25 cellular contexts compared by ENCODE assay signal in genomic region chr18:79511271-79511670, GRCh38.
DNase-seq lines count a peak whose midpoint lies in the region; ATAC-seq and TF ChIP-seq lines count a peak whose summit lies in the region.
"Had no signal": no experiment of that assay in that cellular context is flagged by ENCODE, and none has a peak within 500 bp of the region (broad histone marks: within the 10 kb centered on the region; RNA-seq: fewer than 3 reads in every experiment).

No MANE protein-coding gene starts in this region.

- H3K36me3 ChIP-seq in KOPT-K1 (ENCODE audit: insufficient read depth, low read length) (no peaks in the 10 kb centered on the region), spleen (peaks cover 0 to 54% (median 12%) of the 10 kb centered on the region in 6 donors)
- H3K36me3 ChIP-seq: neural progenitor cell had no signal

- H3K27me3 Mint-ChIP-seq in dendritic cell treated with granulocyte-macrophage colony-stimulating factor and Interleukin-4, amounts not matched to agents 40 ng/mL and 50 ng/mL, for 4 days: peaks cover 17% of the 10 kb centered on the region
- peaks cover 13% of the 10 kb centered on the region for H3K27me3 Mint-ChIP-seq in Calu3 (ENCODE audit: unreplicated experiment)
- H3K27me3 Mint-ChIP-seq: activated naive CD4-positive, alpha-beta T cell treated with anti-CD3 and anti-CD28 coated beads, Interleukin-2, amount 50 U/mL, for 24 hours; stimulated activated naive CD8-positive, alpha-beta T cell treated with anti-CD3 and anti-CD28 coated beads, Interleukin-15, Interleukin-2, amounts not matched to agents 100 ng/mL and 50 ng/mL, for 24 hours; T-cell had no signal

- no peak overlapping the region for H3K4me3 Mint-ChIP-seq in dendritic cell treated with granulocyte-macrophage colony-stimulating factor and Interleukin-4, amounts not matched to agents 40 ng/mL and 50 ng/mL, for 4 days
- H3K4me3 Mint-ChIP-seq in Calu3 (ENCODE audit: low read depth, unreplicated experiment): no peak overlapping the region
- H3K4me3 Mint-ChIP-seq: activated naive CD4-positive, alpha-beta T cell treated with anti-CD3 and anti-CD28 coated beads, Interleukin-2, amount 50 U/mL, for 24 hours; neural progenitor cell; stimulated activated naive CD8-positive, alpha-beta T cell treated with anti-CD3 and anti-CD28 coated beads, Interleukin-15, Interleukin-2, amounts not matched to agents 100 ng/mL and 50 ng/mL, for 24 hours; T-cell had no signal

- CTCF ChIA-PET in Calu3 (lab: Charles Lee): no interaction called here

- H3K9me3 ChIP-seq in KOPT-K1 (ENCODE audit: insufficient read depth, low read length, poor library complexity, severe bottlenecking): no peaks in the 10 kb centered on the region
- no peaks in the 10 kb centered on the region for H3K9me3 ChIP-seq in spleen
- H3K9me3 ChIP-seq: BLaER1, Caco-2, psoas muscle, upper lobe of left lung had no signal

- no peak for TF ChIP-seq POLR2A in spleen (IDR thresholded peaks at IDR 0.05)

- H3K4me1 ChIP-seq in spleen: peaks cover 26 to 49% (median 39%) of the 10 kb centered on the region in 6 donors
- H3K4me1 ChIP-seq: Caco-2, foreskin keratinocyte had no signal

- H3K36me3 Mint-ChIP-seq in dendritic cell treated with granulocyte-macrophage colony-stimulating factor and Interleukin-4, amounts not matched to agents 40 ng/mL and 50 ng/mL, for 4 days (ENCODE audit: low read depth): peaks cover 50% of the 10 kb centered on the region
- H3K36me3 Mint-ChIP-seq in Calu3 (ENCODE audit: insufficient read depth, unreplicated experiment): no peaks in the 10 kb centered on the region

- H3K4me3 ChIP-seq in spleen: no peak overlapping the region
- H3K4me3 ChIP-seq: BLaER1, neural progenitor cell, psoas muscle, upper lobe of left lung had no signal

- no peaks in the 10 kb centered on the region for H3K9me3 Mint-ChIP-seq in dendritic cell treated with granulocyte-macrophage colony-stimulating factor and Interleukin-4, amounts not matched to agents 40 ng/mL and 50 ng/mL, for 4 days
- peaks cover 3% of the 10 kb centered on the region for H3K9me3 Mint-ChIP-seq in Calu3 (ENCODE audit: low read depth, unreplicated experiment)
- H3K9me3 Mint-ChIP-seq: activated naive CD4-positive, alpha-beta T cell treated with anti-CD3 and anti-CD28 coated beads, Interleukin-2, amount 50 U/mL, for 24 hours; neural progenitor cell; stimulated activated naive CD8-positive, alpha-beta T cell treated with anti-CD3 and anti-CD28 coated beads, Interleukin-15, Interleukin-2, amounts not matched to agents 100 ng/mL and 50 ng/mL, for 24 hours; T-cell had no signal

- 91 to 98% (median 97%) methylated on average over 18 to 21 of the region's 21 CpGs for WGBS in spleen, 5 donors

- ATAC-seq in HG03571 (IDR thresholded peaks at IDR 0.05; ENCODE audit: unreplicated experiment): no peak
- ATAC-seq: foreskin keratinocyte, psoas muscle, T-cell had no signal

- peak; percentile 59 for DNase-seq in activated effector memory CD4-positive, alpha-beta T cell treated with anti-CD3 and anti-CD28 coated beads, Interleukin-2, amount 50 U/mL, for 16 hours
- no peak for DNase-seq in activated effector memory CD4-positive, alpha-beta T cell treated with Interleukin-2 at 50 U/mL for 16 hours
- peak; percentile 71 for DNase-seq in spleen
- DNase-seq in glomerular visceral epithelial cell (ENCODE audit: extremely low spot score): no peak
- no peak for DNase-seq in Calu3
- DNase-seq: Caco-2; DND-41; effector memory CD4-positive, alpha-beta T cell; foreskin keratinocyte; hippocampal formation; KG1; NCI-H1694; NCI-H526 treated with DMSO at 0.1 percent for 48 hours; SHP77; small intestine had no signal

- peak overlapping the region; percentile 67 for H3K27ac ChIP-seq in KOPT-K1 (ENCODE audit: low read depth, low read length, poor library complexity, severe bottlenecking)
- no peak overlapping the region for H3K27ac ChIP-seq in spleen
- H3K27ac ChIP-seq: BLaER1, foreskin keratinocyte, neural progenitor cell, psoas muscle, upper lobe of left lung had no signal

- peaks cover 41% of the 10 kb centered on the region for H3K4me1 Mint-ChIP-seq in dendritic cell treated with granulocyte-macrophage colony-stimulating factor and Interleukin-4, amounts not matched to agents 40 ng/mL and 50 ng/mL, for 4 days (ENCODE audit: low read depth)
- H3K4me1 Mint-ChIP-seq in Calu3 (ENCODE audit: low read depth, unreplicated experiment): no peaks in the 10 kb centered on the region

- intact Hi-C loops in dendritic cell treated with granulocyte-macrophage colony-stimulating factor and Interleukin-4, amounts not matched to agents 40 ng/mL and 50 ng/mL, for 4 days (cut with micrococcal nuclease): no loop called here
- intact Hi-C loops in spleen (cut with DNase I; ENCODE audit: low total_unique reads): no loop called here
- intact Hi-C loops in Calu3 (cut with micrococcal nuclease; ENCODE audit: unreplicated experiment): no loop called here

- no peaks in the 10 kb centered on the region for H3K27me3 ChIP-seq in spleen (replicated peaks in 1 of 7)
- H3K27me3 ChIP-seq: BLaER1, foreskin keratinocyte, upper lobe of left lung had no signal

- TF ChIP-seq CTCF in spleen (IDR thresholded peaks at IDR 0.05 in 8 of 11, conservative IDR thresholded peaks at IDR 0.05 in 3 of 11) (no peak), Calu3 (IDR thresholded peaks at IDR 0.05; ENCODE audit: unreplicated experiment) (no peak)

- BruUV-seq in Calu3 (replicated peaks; lab: Mats Ljungman, UMichigan): no TSS peak

- peak overlapping the region; percentile 57 for H3K27ac Mint-ChIP-seq in dendritic cell treated with granulocyte-macrophage colony-stimulating factor and Interleukin-4, amounts not matched to agents 40 ng/mL and 50 ng/mL, for 4 days
- no peak overlapping the region for H3K27ac Mint-ChIP-seq in Calu3 (ENCODE audit: unreplicated experiment)
- H3K27ac Mint-ChIP-seq: activated naive CD4-positive, alpha-beta T cell treated with anti-CD3 and anti-CD28 coated beads, Interleukin-2, amount 50 U/mL, for 24 hours; neural progenitor cell; stimulated activated naive CD8-positive, alpha-beta T cell treated with anti-CD3 and anti-CD28 coated beads, Interleukin-15, Interleukin-2, amounts not matched to agents 100 ng/mL and 50 ng/mL, for 24 hours; T-cell had no signal

Comparison
In these comparisons a context has a peak if more than half of its experiments do, and no peak if none do; other contexts are left out.
1. DNase-seq: peak in activated effector memory CD4-positive, alpha-beta T cell treated with anti-CD3 and anti-CD28 coated beads, Interleukin-2, amount 50 U/mL, for 16 hours (single experiment) and spleen (single experiment); none in activated effector memory CD4-positive, alpha-beta T cell treated with Interleukin-2 at 50 U/mL for 16 hours (single experiment), glomerular visceral epithelial cell (single experiment) and Calu3 (single experiment).